Comparison of ENCODE assay signal across 8 cellular contexts in genomic region chr19:11848200-11848593, GRCh38. TPM values are rescaled to one million over a fixed set of nuclear protein-coding genes. Genes with fewer than 3 reads are reported as not detected.
DNase-seq lines count a peak whose midpoint lies in the region; ATAC-seq and TF ChIP-seq lines count a peak whose summit lies in the region.

No MANE protein-coding gene starts in this region.

- H3K27ac ChIP-seq in GM23338 (ENCODE audit: low read depth), result no peak overlapping the region
- H3K27ac ChIP-seq in SK-N-MC, result no peak overlapping the region

- no peaks in the 10 kb centered on the region for H3K9me2 ChIP-seq in GM23338 (ENCODE audit: insufficient read depth)

- no peaks in the 10 kb centered on the region for H3K4me1 ChIP-seq in GM23338 (ENCODE audit: insufficient read depth)

- no peaks in the 10 kb centered on the region for H4K20me1 ChIP-seq in GM23338 (replicated peaks; ENCODE audit: insufficient read depth)

- H3K4me1 Mint-ChIP-seq in GM23338, result no peaks in the 10 kb centered on the region
- peaks cover 13% of the 10 kb centered on the region for H3K4me1 Mint-ChIP-seq in stimulated activated effector memory CD8-positive, alpha-beta T cell treated with anti-CD3 and anti-CD28 coated beads, Interleukin-12 subunit alpha, Interleukin-12 subunit beta, amount 100 ng/mL, for 72 hours

- ATAC-seq in GM23338, result no peak
- ATAC-seq in stimulated activated effector memory CD8-positive, alpha-beta T cell treated with anti-CD3 and anti-CD28 coated beads, Interleukin-12 subunit alpha, Interleukin-12 subunit beta, amount 100 ng/mL, for 72 hours, result no peak
- ATAC-seq in GM19023 (IDR thresholded peaks at IDR 0.05; ENCODE audit: unreplicated experiment), result no peak

- no peaks in the 10 kb centered on the region for H3K36me3 ChIP-seq in GM23338 (ENCODE audit: insufficient read depth)
- H3K36me3 ChIP-seq in SK-N-MC (ENCODE audit: insufficient read depth, low read length), result no peaks in the 10 kb centered on the region

- no peaks in the 10 kb centered on the region for H3K79me2 ChIP-seq in GM23338 (replicated peaks; ENCODE audit: insufficient read depth)

- TF ChIP-seq CTCF in GM23338 (conservative IDR thresholded peaks at IDR 0.05; ENCODE audit: low read depth in 2 of 2) (no peak), fibroblast of villous mesenchyme (IDR thresholded peaks at IDR 0.05; ENCODE audit: insufficient read depth, low read depth, low read length) (no peak)

- no peak overlapping the region for H3K4me3 Mint-ChIP-seq in GM23338
- H3K4me3 Mint-ChIP-seq in stimulated activated effector memory CD8-positive, alpha-beta T cell treated with anti-CD3 and anti-CD28 coated beads, Interleukin-12 subunit alpha, Interleukin-12 subunit beta, amount 100 ng/mL, for 72 hours, result peak overlapping the region; percentile 66

- H3F3A ChIP-seq in GM23338 (replicated peaks; ENCODE audit: low read depth), result no peaks in the 10 kb centered on the region

- peak overlapping the region; percentile 85 for H3K4me2 ChIP-seq in GM23338

- H3K9me3 ChIP-seq in SK-N-MC (ENCODE audit: low read depth, low read length), result no peaks in the 10 kb centered on the region

- H3K27ac Mint-ChIP-seq in GM23338, result no peak overlapping the region
- no peak overlapping the region for H3K27ac Mint-ChIP-seq in stimulated activated effector memory CD8-positive, alpha-beta T cell treated with anti-CD3 and anti-CD28 coated beads, Interleukin-12 subunit alpha, Interleukin-12 subunit beta, amount 100 ng/mL, for 72 hours

- no peak overlapping the region for H3K9ac ChIP-seq in SK-N-MC (ENCODE audit: insufficient read length)

- DNase-seq in GM23338 (ENCODE audit: low spot score), result no peak
- DNase-seq in SK-N-MC (ENCODE audit: low read depth, low spot score), result no peak
- no peak for DNase-seq in fibroblast of villous mesenchyme (ENCODE audit: low read depth)
- no peak for DNase-seq in stimulated activated effector memory CD8-positive, alpha-beta T cell treated with anti-CD3 and anti-CD28 coated beads, Interleukin-12 subunit alpha, Interleukin-12 subunit beta, amount 100 ng/mL, for 72 hours (ENCODE audit: low spot score in 2 of 2)
- no peak for DNase-seq in NCI-H524 (lab: John Stamatoyannopoulos, UW)
- no peak for DNase-seq in DMS 273 (lab: John Stamatoyannopoulos, UW; ENCODE audit: unreplicated experiment)
- no peak for DNase-seq in NCI-H1930 (lab: John Stamatoyannopoulos, UW)

- peaks cover 22% of the 10 kb centered on the region for H3K36me3 Mint-ChIP-seq in GM23338 (ENCODE audit: low read depth)
- H3K36me3 Mint-ChIP-seq in stimulated activated effector memory CD8-positive, alpha-beta T cell treated with anti-CD3 and anti-CD28 coated beads, Interleukin-12 subunit alpha, Interleukin-12 subunit beta, amount 100 ng/mL, for 72 hours, result no peaks in the 10 kb centered on the region

- peaks cover 5% of the 10 kb centered on the region for H3K27me3 Mint-ChIP-seq in GM23338 (ENCODE audit: insufficient read depth, low read depth, poor library complexity)

- H3K4me3 ChIP-seq in GM23338 (peak overlapping the region; percentile 65), SK-N-MC (peak overlapping the region; percentile 63; the same call in 1 of the 2 replicates), fibroblast of villous mesenchyme (ENCODE audit: low read depth, low read length) (peak overlapping the region; percentile 68)

- H2AFZ ChIP-seq in GM23338, result peak overlapping the region; percentile 87; the same call in 1 of the 2 replicates

- H3K27me3 ChIP-seq in GM23338 (ENCODE audit: insufficient read depth), result peaks cover 15% of the 10 kb centered on the region

- H3K9me3 Mint-ChIP-seq in GM23338, result peaks cover 93% of the 10 kb centered on the region
- peaks cover 8% of the 10 kb centered on the region for H3K9me3 Mint-ChIP-seq in stimulated activated effector memory CD8-positive, alpha-beta T cell treated with anti-CD3 and anti-CD28 coated beads, Interleukin-12 subunit alpha, Interleukin-12 subunit beta, amount 100 ng/mL, for 72 hours

TF ChIP-seq in GM23338, 12 proteins besides CTCF, POLR2A, EP300 and RAD21 (continues in another document):
- TF ChIP-seq ZNF331 (CRISPR knock-in tag; IDR thresholded peaks at IDR 0.05; ENCODE audit: low read depth) (no peak), EZH2 (IDR thresholded peaks at IDR 0.05; ENCODE audit: low read depth, unreplicated experiment) (no peak), NANOG (IDR thresholded peaks at IDR 0.05; ENCODE audit: borderline replicate concordance) (no peak), JUNB (IDR thresholded peaks at IDR 0.05; ENCODE audit: unreplicated experiment) (no peak), STAT1 (IDR thresholded peaks at IDR 0.05; ENCODE audit: unreplicated experiment) (no peak), ZNF462 (CRISPR knock-in tag; IDR thresholded peaks at IDR 0.05) (no peak)

RNA-seq across cellular contexts. Expression of gene ZNF439, which starts 0.3 kb away (rescaled TPM):
- 6.6 and 11.7 TPM in 2 replicates for total RNA-seq in GM23338 (2014; rRNA removed; shearing (Covaris generic))
- 3.5 and 4.5 TPM in 2 replicates for polyA plus RNA-seq in GM23338 (2016; fragmentation: Nextera tagmentation; extraction: Ambion mirVana)
- total RNA-seq in fibroblast of villous mesenchyme, result 2.6 and 4.3 TPM in 2 replicates

RNA-seq across cellular contexts. Expression of gene ZNF440, which starts 34.1 kb away (rescaled TPM):
- total RNA-seq in GM23338 (2014; rRNA removed; shearing (Covaris generic)), result 6.1 and 9.3 TPM in 2 replicates
- polyA plus RNA-seq in GM23338 (2016; fragmentation: Nextera tagmentation; extraction: Ambion mirVana), result 2.3 and 2.5 TPM in 2 replicates
- total RNA-seq in fibroblast of villous mesenchyme, result 6.8 and 9.5 TPM in 2 replicates

RNA-seq across cellular contexts. Expression of gene ZNF69, which starts 39.4 kb away (rescaled TPM):
- 42.3 and 60.4 TPM in 2 replicates for total RNA-seq in GM23338 (2014; rRNA removed; shearing (Covaris generic))
- 13.5 and 15.8 TPM in 2 replicates for polyA plus RNA-seq in GM23338 (2016; fragmentation: Nextera tagmentation; extraction: Ambion mirVana)
- 8.1 and 12.1 TPM in 2 replicates for total RNA-seq in fibroblast of villous mesenchyme

RNA-seq across cellular contexts. Expression of gene ZNF491, which starts 49.9 kb away (rescaled TPM):
- total RNA-seq in GM23338 (2014; rRNA removed; shearing (Covaris generic)), result 1.1 and 1.3 TPM in 2 replicates
- 0.32 and 0.61 TPM in 2 replicates for polyA plus RNA-seq in GM23338 (2016; fragmentation: Nextera tagmentation; extraction: Ambion mirVana)
- 1.3 and 2.2 TPM in 2 replicates for total RNA-seq in fibroblast of villous mesenchyme
